In the genomic region with DNA sequence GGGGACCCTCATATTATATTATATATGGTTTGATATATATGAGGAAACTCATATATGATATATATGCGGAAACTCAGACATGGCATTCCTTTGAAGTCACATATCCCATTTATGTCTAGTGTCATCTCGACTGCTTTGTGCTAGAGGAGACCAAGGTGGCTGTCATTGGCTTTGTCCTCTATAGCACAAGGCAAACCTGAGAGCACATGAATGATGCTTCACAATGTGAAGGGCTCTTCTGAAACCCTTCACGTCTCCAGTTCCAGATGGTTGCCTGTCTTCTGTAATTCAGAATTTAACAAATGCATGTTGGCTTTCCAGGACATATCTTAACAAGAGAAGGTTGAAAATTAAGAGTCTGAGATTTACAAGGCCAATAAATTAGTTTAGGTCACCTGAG, we compare ENCODE assay signal across 24 cellular contexts.
"Had no signal": no experiment of that assay in that cellular context is flagged by ENCODE, and none has a peak within 500 bp of the region (broad histone marks: within the 10 kb centered on the region; RNA-seq: fewer than 3 reads in every experiment).

No MANE protein-coding gene starts in this region.

- DNase-seq: activated B cell treated with CpG ODN at 0.5 μM for 24 hours; activated CD4-positive, alpha-beta T cell treated with anti-CD3 and anti-CD28 coated beads, Interleukin-2, amount 50 U/mL, for 1 hour; activated CD8-positive, alpha-beta T cell treated with anti-CD3 and anti-CD28 coated beads for 36 hours; activated gamma-delta T cell treated with Interleukin-2 at 50 U/mL for 16 hours; activated naive CD4-positive, alpha-beta T cell treated with anti-CD3 and anti-CD28 coated beads, Interleukin-2, amount 50 U/mL, for 16 hours; activated T-cell treated with anti-CD3 and anti-CD28 coated beads, Interleukin-2, amount 50 U/mL, for 4 hours; amniotic stem cell; cortex of kidney; effector memory CD8-positive, alpha-beta T cell; erythroblast; gastrocnemius medialis; glutamatergic neuron; naive thymus-derived CD4-positive, alpha-beta T cell; retina; stimulated activated CD4-positive, alpha-beta T cell treated with anti-CD3 and anti-CD28 coated beads, Interleukin-12 subunit alpha, Interleukin-12 subunit beta, amount 100 ng/mL, for 4 hours; stimulated activated CD4-positive, alpha-beta T cell treated with anti-CD3 and anti-CD28 coated beads, Interleukin-4, amount 100 ng/mL, for 1 hour; stimulated activated naive CD8-positive, alpha-beta T cell treated with anti-CD3 and anti-CD28 coated beads, Interleukin-15, Interleukin-2, amounts not matched to agents 100 U/mL and 50 U/mL, for 24 hours had no signal

- H3K27me3 ChIP-seq: gastrocnemius medialis, pancreas, upper lobe of left lung had no signal

- H3K4me1 ChIP-seq: gastrocnemius medialis, pancreas, prostate gland, upper lobe of left lung had no signal

- H3K9me3 ChIP-seq: gastrocnemius medialis, pancreas, prostate gland, thoracic aorta had no signal

- H3K4me3 ChIP-seq: gastrocnemius medialis, pancreas, prostate gland, skin epidermis, thoracic aorta, upper lobe of left lung had no signal

- ATAC-seq: activated CD8-positive, alpha-beta T cell treated with anti-CD3 and anti-CD28 coated beads for 36 hours; activated T-cell treated with anti-CD3 and anti-CD28 coated beads, Interleukin-2, amount 50 U/mL, for 4 hours; activated T-helper 17 cell treated with anti-CD3 and anti-CD28 coated beads, Interleukin-2, amount 50 U/mL, for 72 hours; effector memory CD8-positive, alpha-beta T cell; gastrocnemius medialis; naive thymus-derived CD4-positive, alpha-beta T cell; sciatic nerve; stimulated activated naive CD8-positive, alpha-beta T cell treated with anti-CD3 and anti-CD28 coated beads, Interleukin-15, Interleukin-2, amounts not matched to agents 100 U/mL and 50 U/mL, for 24 hours had no signal

- H3K36me3 ChIP-seq: gastrocnemius medialis, pancreas, prostate gland, thoracic aorta, upper lobe of left lung had no signal

- H3K27ac ChIP-seq: gastrocnemius medialis, pancreas, prostate gland, skin epidermis, thoracic aorta, upper lobe of left lung had no signal

- FAIRE-seq: pancreas had no signal
